In the genomic region with DNA sequence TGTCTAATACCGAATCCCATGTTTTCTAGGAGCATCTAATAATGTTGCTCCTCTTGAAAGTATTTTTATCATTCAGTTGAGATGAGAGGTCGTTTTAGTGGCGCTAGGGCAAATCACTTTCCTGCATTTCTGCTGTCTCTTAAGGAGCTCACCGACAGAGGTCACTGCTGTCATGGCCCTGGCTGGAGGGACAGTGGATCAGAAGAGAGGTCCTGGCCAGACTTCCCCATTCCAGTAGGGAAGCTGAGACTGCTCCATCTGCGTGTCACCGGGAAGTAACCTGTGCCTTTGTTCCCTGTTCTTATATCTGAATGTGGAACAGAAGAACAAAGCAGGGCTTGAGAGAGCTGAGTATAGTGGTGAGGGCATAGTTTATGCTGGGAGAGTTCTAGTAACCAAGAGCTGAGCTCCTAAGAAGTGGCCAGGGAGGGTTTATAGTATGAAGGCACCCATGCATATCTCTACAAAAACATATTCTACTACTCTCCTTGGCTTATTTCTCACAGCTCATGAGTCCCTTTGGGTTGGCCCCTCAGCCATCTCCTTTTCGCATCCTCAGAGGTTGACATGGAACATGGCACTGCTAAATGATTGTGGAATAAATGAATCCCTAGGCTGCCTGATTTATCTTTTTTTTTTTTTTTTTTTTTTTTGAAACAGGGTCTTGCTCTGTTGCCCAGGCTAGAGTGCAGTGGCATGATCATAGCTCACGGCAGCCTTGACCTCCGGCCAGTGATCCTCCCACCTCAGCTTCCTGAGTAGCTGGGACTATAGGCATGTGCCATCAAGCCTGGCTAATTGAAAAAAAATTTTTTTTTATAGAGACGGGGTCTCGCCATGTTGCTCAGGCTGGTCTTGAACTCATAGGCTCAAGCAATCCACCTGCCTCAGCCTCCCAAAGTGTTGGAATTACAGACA, we compare ENCODE assay signal across 1 cellular context.
TF ChIP-seq lines count a peak whose summit lies in the region.

No MANE protein-coding gene starts in this region.

TF ChIP-seq in HepG2, 621 proteins besides CTCF, POLR2A, EP300 and RAD21 (continues in another document):
- TF ChIP-seq KLF15 (CRISPR knock-in tag; IDR thresholded peaks at IDR 0.05; ENCODE audit: borderline replicate concordance) (no peak), SOX5 (CRISPR knock-in tag; IDR thresholded peaks at IDR 0.05; ENCODE audit: borderline replicate concordance) (no peak), HOXA7 (CRISPR knock-in tag; IDR thresholded peaks at IDR 0.05) (no peak), ZFP36L2 (CRISPR knock-in tag; IDR thresholded peaks at IDR 0.05) (no peak), ISL2 (CRISPR knock-in tag; IDR thresholded peaks at IDR 0.05) (no peak), ZFP36 (IDR thresholded peaks at IDR 0.05; ENCODE audit: borderline replicate concordance, low read depth, low read length, partially characterized antibody) (no peak), ZNF496 (CRISPR knock-in tag; IDR thresholded peaks at IDR 0.05; ENCODE audit: insufficient replicate concordance) (no peak), ZNF143 (CRISPR knock-in tag; IDR thresholded peaks at IDR 0.05) (no peak), KMT2B (CRISPR knock-in tag; IDR thresholded peaks at IDR 0.05) (no peak), FOXP4 (CRISPR knock-in tag; IDR thresholded peaks at IDR 0.05) (no peak), THRA (CRISPR knock-in tag; IDR thresholded peaks at IDR 0.05; ENCODE audit: borderline replicate concordance) (no peak), ZNF746 (CRISPR knock-in tag; IDR thresholded peaks at IDR 0.05) (no peak), SAP130 (CRISPR knock-in tag; IDR thresholded peaks at IDR 0.05; ENCODE audit: low read depth) (peak; percentile 49), ZBTB7B (CRISPR knock-in tag; IDR thresholded peaks at IDR 0.05) (no peak), TRIM24 (CRISPR knock-in tag; IDR thresholded peaks at IDR 0.05) (no peak), POLR2G (IDR thresholded peaks at IDR 0.05; ENCODE audit: low read depth, low read length) (no peak), MYC (CRISPR knock-in tag; IDR thresholded peaks at IDR 0.05; ENCODE audit: borderline replicate concordance) (no peak), ZNF513 (CRISPR knock-in tag; conservative IDR thresholded peaks at IDR 0.05) (no peak), ZNF775 (CRISPR knock-in tag; IDR thresholded peaks at IDR 0.05; ENCODE audit: borderline replicate concordance) (no peak), SP140L (CRISPR knock-in tag; IDR thresholded peaks at IDR 0.05; ENCODE audit: borderline replicate concordance) (no peak), TEAD3 (CRISPR knock-in tag; optimal IDR thresholded peaks at IDR 0.05; ENCODE audit: borderline replicate concordance) (peak; percentile 75), ELF3 (CRISPR knock-in tag; IDR thresholded peaks at IDR 0.05) (peak; percentile 38; the same call in 1 of the 2 replicates), SMAD1 (CRISPR knock-in tag; IDR thresholded peaks at IDR 0.05; ENCODE audit: borderline replicate concordance, low read depth) (no peak), NR3C1 (CRISPR knock-in tag; IDR thresholded peaks at IDR 0.05) (no peak), HMG20A (CRISPR knock-in tag; IDR thresholded peaks at IDR 0.05; ENCODE audit: borderline replicate concordance) (no peak), STAG1 (CRISPR knock-in tag; IDR thresholded peaks at IDR 0.05) (peak; percentile 88), JARID2 (CRISPR knock-in tag; IDR thresholded peaks at IDR 0.05; ENCODE audit: insufficient replicate concordance) (no peak), ZNF652 (CRISPR knock-in tag; IDR thresholded peaks at IDR 0.05; ENCODE audit: borderline replicate concordance, low read depth) (no peak), ZNF44 (CRISPR knock-in tag; IDR thresholded peaks at IDR 0.05) (no peak), HES4 (CRISPR knock-in tag; IDR thresholded peaks at IDR 0.05; ENCODE audit: borderline replicate concordance) (no peak), SNAPC2 (CRISPR knock-in tag; IDR thresholded peaks at IDR 0.05) (no peak), GMEB2 (CRISPR knock-in tag; IDR thresholded peaks at IDR 0.05; ENCODE audit: low read depth) (no peak), ZNF292 (CRISPR knock-in tag; IDR thresholded peaks at IDR 0.05; ENCODE audit: borderline replicate concordance, low read depth) (no peak), KDM4B (CRISPR knock-in tag; IDR thresholded peaks at IDR 0.05) (no peak), BHLHE40 (IDR thresholded peaks at IDR 0.05; ENCODE audit: low read length) (no peak), CCAR2 (optimal IDR thresholded peaks at IDR 0.05; ENCODE audit: low read depth, low read length) (no peak), ATM (IDR thresholded peaks at IDR 0.05; ENCODE audit: borderline replicate concordance) (no peak), NFKB2 (CRISPR knock-in tag; IDR thresholded peaks at IDR 0.05; ENCODE audit: borderline replicate concordance) (no peak), ZBTB14 (CRISPR knock-in tag; IDR thresholded peaks at IDR 0.05) (no peak), ZSCAN25 (CRISPR knock-in tag; IDR thresholded peaks at IDR 0.05) (no peak), ZNF460 (CRISPR knock-in tag; IDR thresholded peaks at IDR 0.05; ENCODE audit: borderline replicate concordance) (no peak), PAXIP1 (CRISPR knock-in tag; conservative IDR thresholded peaks at IDR 0.05) (no peak)
- TF ChIP-seq, protein P1, sequence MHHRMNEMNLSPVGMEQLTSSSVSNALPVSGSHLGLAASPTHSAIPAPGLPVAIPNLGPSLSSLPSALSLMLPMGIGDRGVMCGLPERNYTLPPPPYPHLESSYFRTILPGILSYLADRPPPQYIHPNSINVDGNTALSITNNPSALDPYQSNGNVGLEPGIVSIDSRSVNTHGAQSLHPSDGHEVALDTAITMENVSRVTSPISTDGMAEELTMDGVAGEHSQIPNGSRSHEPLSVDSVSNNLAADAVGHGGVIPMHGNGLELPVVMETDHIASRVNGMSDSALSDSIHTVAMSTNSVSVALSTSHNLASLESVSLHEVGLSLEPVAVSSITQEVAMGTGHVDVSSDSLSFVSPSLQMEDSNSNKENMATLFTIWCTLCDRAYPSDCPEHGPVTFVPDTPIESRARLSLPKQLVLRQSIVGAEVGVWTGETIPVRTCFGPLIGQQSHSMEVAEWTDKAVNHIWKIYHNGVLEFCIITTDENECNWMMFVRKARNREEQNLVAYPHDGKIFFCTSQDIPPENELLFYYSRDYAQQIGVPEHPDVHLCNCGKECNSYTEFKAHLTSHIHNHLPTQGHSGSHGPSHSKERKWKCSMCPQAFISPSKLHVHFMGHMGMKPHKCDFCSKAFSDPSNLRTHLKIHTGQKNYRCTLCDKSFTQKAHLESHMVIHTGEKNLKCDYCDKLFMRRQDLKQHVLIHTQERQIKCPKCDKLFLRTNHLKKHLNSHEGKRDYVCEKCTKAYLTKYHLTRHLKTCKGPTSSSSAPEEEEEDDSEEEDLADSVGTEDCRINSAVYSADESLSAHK (CRISPR knock-in tag; IDR thresholded peaks at IDR 0.05; ENCODE audit: borderline replicate concordance), result no peak
- TF ChIP-seq, protein P2, sequence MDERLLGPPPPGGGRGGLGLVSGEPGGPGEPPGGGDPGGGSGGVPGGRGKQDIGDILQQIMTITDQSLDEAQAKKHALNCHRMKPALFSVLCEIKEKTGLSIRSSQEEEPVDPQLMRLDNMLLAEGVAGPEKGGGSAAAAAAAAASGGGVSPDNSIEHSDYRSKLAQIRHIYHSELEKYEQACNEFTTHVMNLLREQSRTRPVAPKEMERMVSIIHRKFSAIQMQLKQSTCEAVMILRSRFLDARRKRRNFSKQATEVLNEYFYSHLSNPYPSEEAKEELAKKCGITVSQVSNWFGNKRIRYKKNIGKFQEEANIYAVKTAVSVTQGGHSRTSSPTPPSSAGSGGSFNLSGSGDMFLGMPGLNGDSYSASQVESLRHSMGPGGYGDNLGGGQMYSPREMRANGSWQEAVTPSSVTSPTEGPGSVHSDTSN (CRISPR knock-in tag; IDR thresholded peaks at IDR 0.05), result no peak
- TF ChIP-seq, protein P3, sequence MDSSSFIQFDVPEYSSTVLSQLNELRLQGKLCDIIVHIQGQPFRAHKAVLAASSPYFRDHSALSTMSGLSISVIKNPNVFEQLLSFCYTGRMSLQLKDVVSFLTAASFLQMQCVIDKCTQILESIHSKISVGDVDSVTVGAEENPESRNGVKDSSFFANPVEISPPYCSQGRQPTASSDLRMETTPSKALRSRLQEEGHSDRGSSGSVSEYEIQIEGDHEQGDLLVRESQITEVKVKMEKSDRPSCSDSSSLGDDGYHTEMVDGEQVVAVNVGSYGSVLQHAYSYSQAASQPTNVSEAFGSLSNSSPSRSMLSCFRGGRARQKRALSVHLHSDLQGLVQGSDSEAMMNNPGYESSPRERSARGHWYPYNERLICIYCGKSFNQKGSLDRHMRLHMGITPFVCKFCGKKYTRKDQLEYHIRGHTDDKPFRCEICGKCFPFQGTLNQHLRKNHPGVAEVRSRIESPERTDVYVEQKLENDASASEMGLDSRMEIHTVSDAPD (CRISPR knock-in tag; IDR thresholded peaks at IDR 0.05), result no peak
